Comparison of ENCODE assay signal across 9 cellular contexts in the genomic region with DNA sequence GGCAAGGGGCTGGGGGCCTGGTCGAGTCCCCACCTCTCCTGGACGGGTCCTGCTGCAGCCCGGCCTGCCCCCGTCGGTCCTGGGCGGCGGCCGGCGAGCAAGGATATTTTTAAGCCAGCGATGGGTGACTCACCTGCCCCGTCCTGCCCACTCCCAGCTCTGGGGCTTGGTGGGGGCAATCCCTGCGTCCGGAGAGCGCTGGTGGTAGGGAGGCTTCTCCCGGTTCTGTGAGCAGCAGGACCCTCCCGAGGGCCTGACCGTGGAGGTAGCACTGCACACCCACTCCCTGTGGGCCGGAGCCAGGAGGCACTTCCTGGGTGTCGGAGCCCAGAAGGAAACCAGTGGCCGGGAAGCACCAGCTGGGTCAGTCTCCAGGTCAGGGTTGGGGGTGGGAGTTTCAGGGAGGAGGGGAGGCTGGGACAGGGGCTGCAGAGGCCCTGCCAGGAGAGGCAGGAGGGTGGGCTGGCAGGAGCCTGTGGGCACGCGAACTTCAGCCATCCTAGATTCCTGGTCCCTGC. TPM values are rescaled to one million over a fixed set of nuclear protein-coding genes. Genes with fewer than 3 reads are reported as not detected.
DNase-seq lines count a peak whose midpoint lies in the region; ATAC-seq, FAIRE-seq and TF ChIP-seq lines count a peak whose summit lies in the region.
"Had no signal": no experiment of that assay in that cellular context is flagged by ENCODE, and none has a peak within 500 bp of the region (broad histone marks: within the 10 kb centered on the region; RNA-seq: fewer than 3 reads in every experiment).

No MANE protein-coding gene starts in this region.

- H3K9ac ChIP-seq in keratinocyte (ENCODE audit: control insufficient read depth, extremely low read depth, insufficient read depth, low read length), result peak overlapping the region; percentile 80

- ATAC-seq in GM23338 (peak; percentile 3), HG02588 (IDR thresholded peaks at IDR 0.05; ENCODE audit: unreplicated experiment) (no peak)
- peak; percentile 19 for ATAC-seq in stimulated activated naive CD8-positive, alpha-beta T cell treated with anti-CD3 and anti-CD28 coated beads, Interleukin-15, Interleukin-2, amounts not matched to agents 100 U/mL and 50 U/mL, for 24 hours

- DNase-seq in GM23338 (ENCODE audit: low spot score) (no peak), astrocyte of the cerebellum (ENCODE audit: low read depth) (no peak), keratinocyte (ENCODE audit: low read depth, low spot score) (no peak), DMS153 treated with DMSO at 0.1 percent for 48 hours (lab: John Stamatoyannopoulos, UW; ENCODE audit: unreplicated experiment) (no peak), GM10248 (ENCODE audit: extremely low spot score) (no peak), NCI-H1694 treated with DMSO at 0.1 percent for 48 hours (lab: John Stamatoyannopoulos, UW) (no peak)
- no peak for DNase-seq in stimulated activated naive CD8-positive, alpha-beta T cell treated with anti-CD3 and anti-CD28 coated beads, Interleukin-15, Interleukin-2, amounts not matched to agents 100 U/mL and 50 U/mL, for 24 hours

- FAIRE-seq in keratinocyte (lab: Jason Lieb, UNC), result no peak

- H3K27me3 ChIP-seq in GM23338 (ENCODE audit: insufficient read depth) (no peaks in the 10 kb centered on the region), keratinocyte (ENCODE audit: control insufficient read depth, extremely low read depth, insufficient read depth, low read length) (no peaks in the 10 kb centered on the region)

- H4K20me1 ChIP-seq in GM23338 (replicated peaks; ENCODE audit: insufficient read depth) (no peaks in the 10 kb centered on the region), keratinocyte (ENCODE audit: control insufficient read depth, extremely low read depth, insufficient read depth, low read length) (no peaks in the 10 kb centered on the region)

- H3K4me2 ChIP-seq in GM23338 (peak overlapping the region; percentile 88), keratinocyte (ENCODE audit: control insufficient read depth, extremely low read depth, insufficient read depth, low read depth, low read length) (peak overlapping the region; percentile 90)

- H3K79me2 ChIP-seq in GM23338 (replicated peaks; ENCODE audit: insufficient read depth) (no peaks in the 10 kb centered on the region), keratinocyte (ENCODE audit: control insufficient read depth, insufficient read depth, low read length) (peaks cover 31% of the 10 kb centered on the region)

- H3K9me3 ChIP-seq in keratinocyte (ENCODE audit: control insufficient read depth, low read depth, low read length), result no peaks in the 10 kb centered on the region

- H3K27ac ChIP-seq in GM23338 (ENCODE audit: low read depth) (no peak overlapping the region), keratinocyte (ENCODE audit: control insufficient read depth, insufficient read depth, low read length) (peak overlapping the region; percentile 68)

- H3K4me1 ChIP-seq in GM23338 (ENCODE audit: insufficient read depth) (peaks cover 19% of the 10 kb centered on the region), keratinocyte (ENCODE audit: control insufficient read depth, extremely low read depth, insufficient read depth, low read length) (peaks cover 20% of the 10 kb centered on the region)

- no peaks in the 10 kb centered on the region for H3K9me3 Mint-ChIP-seq in GM23338
- H3K9me3 Mint-ChIP-seq: activated naive CD4-positive, alpha-beta T cell treated with anti-CD3 and anti-CD28 coated beads, Interleukin-2, amount 50 U/mL, for 72 hours had no signal

- POLR2A ChIA-PET in GM10248 (lab: Yijun Ruan, JAX), result interaction anchor here (0.6 kb wide), 1 partner anchor 48 kb away, joined by 8 read pairs; no protein-coding TSS in a partner anchor

- peak overlapping the region; percentile 64 for H3K4me3 Mint-ChIP-seq in GM23338

- H2AFZ ChIP-seq in GM23338 (peak overlapping the region; percentile 47; the same call in 1 of the 2 replicates), keratinocyte (ENCODE audit: control insufficient read depth, low read length) (peak overlapping the region; percentile 15)

- H3K4me1 Mint-ChIP-seq in GM23338, result peaks cover 26% of the 10 kb centered on the region

- H3K36me3 ChIP-seq in GM23338 (ENCODE audit: insufficient read depth), result no peaks in the 10 kb centered on the region
- H3K36me3 ChIP-seq in keratinocyte (ENCODE audit: control insufficient read depth in 2 of 2, extremely low read depth in 1 of 2, insufficient read depth in 2 of 2, low read length in 2 of 2), result peaks cover 6 to 10% of the 10 kb centered on the region in 2 experiments

- H3K9me2 ChIP-seq in GM23338 (ENCODE audit: insufficient read depth), result no peaks in the 10 kb centered on the region

- H3F3A ChIP-seq in GM23338 (replicated peaks; ENCODE audit: low read depth), result 0 out of 2 replicates have a peak, but pooled peaks cover 18% of the 10 kb centered on the region

- TF ChIP-seq CTCF in GM23338 (conservative IDR thresholded peaks at IDR 0.05; ENCODE audit: low read depth in 2 of 2) (no peak), astrocyte of the cerebellum (IDR thresholded peaks at IDR 0.05; ENCODE audit: low read depth, low read length, missing control alignments) (no peak), keratinocyte (optimal IDR thresholded peaks at IDR 0.05 in 1 of 3, IDR thresholded peaks at IDR 0.05 in 1 of 3, conservative IDR thresholded peaks at IDR 0.05 in 1 of 3; ENCODE audit: extremely low read depth in 1 of 3, insufficient read depth in 2 of 3, low read length in 3 of 3) (no peak), GM10248 (IDR thresholded peaks at IDR 0.05; ENCODE audit: control extremely low read depth, extremely low read depth, low read depth, missing control alignments) (no peak)

- no peak overlapping the region for H3K27ac Mint-ChIP-seq in GM23338
- H3K27ac Mint-ChIP-seq: activated naive CD4-positive, alpha-beta T cell treated with anti-CD3 and anti-CD28 coated beads, Interleukin-2, amount 50 U/mL, for 72 hours had no signal

- H3K4me3 ChIP-seq in GM23338, result peak overlapping the region; percentile 65
- peak overlapping the region; percentile 63 for H3K4me3 ChIP-seq in astrocyte of the cerebellum (ENCODE audit: low read depth, low read length)
- H3K4me3 ChIP-seq in keratinocyte (ENCODE audit: control insufficient read depth in 2 of 3, extremely low read depth in 1 of 3, insufficient read depth in 2 of 3, low read depth in 1 of 3, low read length in 3 of 3), result peak overlapping the region; percentile 83 to 90 (median 84)

- CTCF ChIA-PET in GM10248 (lab: Yijun Ruan, JAX), result interaction anchor here (1.0 to 1.5 kb wide), 2 partner anchors 18 to 90 kb away, joined by 3 to 7 read pairs; no protein-coding TSS in a partner anchor

- no peaks in the 10 kb centered on the region for H3K36me3 Mint-ChIP-seq in GM23338 (ENCODE audit: low read depth)
- H3K36me3 Mint-ChIP-seq: activated naive CD4-positive, alpha-beta T cell treated with anti-CD3 and anti-CD28 coated beads, Interleukin-2, amount 50 U/mL, for 72 hours had no signal

- peaks cover 11% of the 10 kb centered on the region for H3K27me3 Mint-ChIP-seq in GM23338 (ENCODE audit: insufficient read depth, low read depth, poor library complexity)

- H3K9me1 ChIP-seq in keratinocyte (ENCODE audit: control insufficient read depth, extremely low read depth, insufficient read depth, low read length), result peaks cover 2% of the 10 kb centered on the region

- dilution Hi-C loops in keratinocyte (cut with MboI; ENCODE audit: extremely low pct_ligation_motif_present, low sequenced_read_pairs), result no loop called here

- in situ Hi-C loops in astrocyte of the cerebellum (cut with HindIII; ENCODE audit: low sequenced_read_pairs), result no loop called here

RNA-seq across cellular contexts. Expression of a gene that starts 0.5 kb away (rescaled TPM):
- 34.1 and 38.7 TPM in 2 replicates for total RNA-seq in GM23338 (2014; rRNA removed; shearing (Covaris generic))
- 56.5 and 59.4 TPM in 2 replicates for polyA plus RNA-seq in GM23338 (2016; fragmentation: Nextera tagmentation; extraction: Ambion mirVana)
- polyA plus RNA-seq in keratinocyte, result 81.4 to 297 TPM (median 114 TPM) in 3 replicates
- 308 TPM for polyA plus RNA-seq in keratinocyte (2011; ENCODE audit: low read depth)
- 64.7 and 134 TPM in 2 replicates for polyA plus RNA-seq in keratinocyte (2011; cell fraction: cytosol; rRNA removed)
- 499 and 646 TPM in 2 replicates for polyA plus RNA-seq in keratinocyte (2011; cell fraction: nucleus; rRNA removed)
- polyA plus RNA-seq in keratinocyte (2012; ENCODE audit: low replicate concordance), result 119 and 230 TPM in 2 replicates
- polyA minus RNA-seq in keratinocyte, result 97.2 to 114 TPM (median 110 TPM) in 3 replicates
- polyA minus RNA-seq in keratinocyte (2011; cell fraction: cytosol; rRNA and poly(A)+ RNA removed), result 140 TPM
- polyA minus RNA-seq in keratinocyte (2011; cell fraction: nucleus; rRNA and poly(A)+ RNA removed), result 100 and 132 TPM in 2 replicates

RNA-seq across cellular contexts. Expression of a gene that starts 10.9 kb away (rescaled TPM):
- 12.8 and 13.1 TPM in 2 replicates for total RNA-seq in GM23338 (2014; rRNA removed; shearing (Covaris generic))
- polyA plus RNA-seq in GM23338 (2016; fragmentation: Nextera tagmentation; extraction: Ambion mirVana) (25.1 and 25.4 TPM in 2 replicates), keratinocyte (19.5 to 32.8 TPM (median 29.8 TPM) in 3 replicates)
- 7.4 TPM for polyA plus RNA-seq in keratinocyte (2011; ENCODE audit: low read depth)
- 17.3 and 20.2 TPM in 2 replicates for polyA plus RNA-seq in keratinocyte (2011; cell fraction: cytosol; rRNA removed)
- polyA plus RNA-seq in keratinocyte (2011; cell fraction: nucleus; rRNA removed), result 53.4 and 59.4 TPM in 2 replicates
- 14.1 and 55.6 TPM in 2 replicates for polyA plus RNA-seq in keratinocyte (2012; ENCODE audit: low replicate concordance)
- 5.0 to 15.5 TPM (median 11.2 TPM) in 3 replicates for polyA minus RNA-seq in keratinocyte
- polyA minus RNA-seq in keratinocyte (2011; cell fraction: cytosol; rRNA and poly(A)+ RNA removed), result 13.4 TPM
- 11.3 and 12.3 TPM in 2 replicates for polyA minus RNA-seq in keratinocyte (2011; cell fraction: nucleus; rRNA and poly(A)+ RNA removed)

RNA-seq across cellular contexts. Expression of a gene that starts 11.5 kb away (rescaled TPM):
- total RNA-seq in GM23338 (2014; rRNA removed; shearing (Covaris generic)), result 33.5 and 42.6 TPM in 2 replicates
- 47.8 and 49.3 TPM in 2 replicates for polyA plus RNA-seq in GM23338 (2016; fragmentation: Nextera tagmentation; extraction: Ambion mirVana)
- polyA plus RNA-seq in keratinocyte, result 8.1 to 13.1 TPM (median 8.2 TPM) in 3 replicates
- 15.0 TPM for polyA plus RNA-seq in keratinocyte (2011; ENCODE audit: low read depth)
- 5.6 and 15.1 TPM in 2 replicates for polyA plus RNA-seq in keratinocyte (2011; cell fraction: cytosol; rRNA removed)
- polyA plus RNA-seq in keratinocyte (2011; cell fraction: nucleus; rRNA removed), result 12.8 and 17.6 TPM in 2 replicates
- 14.6 and 24.8 TPM in 2 replicates for polyA plus RNA-seq in keratinocyte (2012; ENCODE audit: low replicate concordance)
- 8.6 to 13.3 TPM (median 10.6 TPM) in 3 replicates for polyA minus RNA-seq in keratinocyte
- polyA minus RNA-seq in keratinocyte (2011; cell fraction: cytosol; rRNA and poly(A)+ RNA removed), result 24.6 TPM
- 16.9 and 23.3 TPM in 2 replicates for polyA minus RNA-seq in keratinocyte (2011; cell fraction: nucleus; rRNA and poly(A)+ RNA removed)

RNA-seq across cellular contexts. Expression of a gene that starts 40.8 kb away (rescaled TPM):
- total RNA-seq in GM23338 (2014; rRNA removed; shearing (Covaris generic)), result 339 and 353 TPM in 2 replicates
- polyA plus RNA-seq in GM23338 (2016; fragmentation: Nextera tagmentation; extraction: Ambion mirVana), result 402 and 411 TPM in 2 replicates
- polyA plus RNA-seq in keratinocyte, result 162 to 200 TPM (median 170 TPM) in 3 replicates
- 214 TPM for polyA plus RNA-seq in keratinocyte (2011; ENCODE audit: low read depth)
- polyA plus RNA-seq in keratinocyte (2011; cell fraction: cytosol; rRNA removed), result 138 and 195 TPM in 2 replicates
- 132 and 133 TPM in 2 replicates for polyA plus RNA-seq in keratinocyte (2011; cell fraction: nucleus; rRNA removed)
- polyA plus RNA-seq in keratinocyte (2012; ENCODE audit: low replicate concordance), result 207 and 214 TPM in 2 replicates
- polyA minus RNA-seq in keratinocyte, result 82.7 to 124 TPM (median 97.7 TPM) in 3 replicates
- polyA minus RNA-seq in keratinocyte (2011; cell fraction: cytosol; rRNA and poly(A)+ RNA removed), result 164 TPM
- polyA minus RNA-seq in keratinocyte (2011; cell fraction: nucleus; rRNA and poly(A)+ RNA removed), result 31.6 and 36.6 TPM in 2 replicates
